Comparison of ENCODE assay signal across 15 cellular contexts in the genomic region with DNA sequence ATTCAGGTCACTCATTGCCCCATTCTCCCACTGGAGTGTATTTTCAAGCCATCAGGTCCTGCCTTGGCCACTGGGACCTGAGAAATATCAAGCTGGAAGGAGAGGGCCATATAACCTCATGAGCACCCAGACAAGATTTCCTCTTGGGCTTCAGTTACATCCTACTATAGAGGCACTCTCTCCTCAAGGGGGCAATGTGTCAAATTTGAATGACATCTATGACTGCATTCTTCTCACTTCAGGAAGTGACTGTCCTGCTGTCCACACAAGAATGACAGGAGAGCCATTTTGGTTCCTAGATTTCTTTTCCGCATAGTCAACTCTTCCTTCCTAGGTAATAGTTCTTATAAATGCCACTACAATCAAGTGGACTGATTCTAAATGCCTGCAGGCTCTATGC.
DNase-seq lines count a peak whose midpoint lies in the region; ATAC-seq, FAIRE-seq and TF ChIP-seq lines count a peak whose summit lies in the region.
"Had no signal": no experiment of that assay in that cellular context is flagged by ENCODE, and none has a peak within 500 bp of the region (broad histone marks: within the 10 kb centered on the region; RNA-seq: fewer than 3 reads in every experiment).

No MANE protein-coding gene starts in this region.

- TF ChIP-seq CTCF in 22Rv1 (IDR thresholded peaks at IDR 0.05) (peak; percentile 8; the same call in 1 of the 2 replicates), ascending aorta (IDR thresholded peaks at IDR 0.05) (no peak), thyroid gland (IDR thresholded peaks at IDR 0.05) (no peak)

- no peak overlapping the region for H3K27ac ChIP-seq in 22Rv1
- H3K27ac ChIP-seq in ascending aorta: no peak overlapping the region
- H3K27ac ChIP-seq in thyroid gland: no peak overlapping the region
- H3K27ac ChIP-seq: esophagus squamous epithelium, heart right ventricle had no signal

- H3K27me3 ChIP-seq in ascending aorta: no peaks in the 10 kb centered on the region
- H3K27me3 ChIP-seq in thyroid gland: no peaks in the 10 kb centered on the region
- H3K27me3 ChIP-seq: esophagus squamous epithelium, heart right ventricle had no signal

- no peaks in the 10 kb centered on the region for H3K9me3 ChIP-seq in ascending aorta
- no peaks in the 10 kb centered on the region for H3K9me3 ChIP-seq in thyroid gland
- H3K9me3 ChIP-seq: esophagus squamous epithelium, heart right ventricle had no signal

- ATAC-seq in HG02798 (IDR thresholded peaks at IDR 0.05; ENCODE audit: poor library complexity, unreplicated experiment): peak; percentile 30
- ATAC-seq: heart right ventricle had no signal

- intact Hi-C loops in ascending aorta (cut with DNase I): no loop called here
- intact Hi-C loops in thyroid gland (cut with DNase I): no loop called here

- no peak for DNase-seq in GM12892 (ENCODE audit: insufficient read length)
- peak; percentile 21 for DNase-seq in SK-MEL-5 (ENCODE audit: low read depth, low spot score)
- DNase-seq in mesenteric fat pad (ENCODE audit: low spot score): no peak
- no peak for DNase-seq in ascending aorta (ENCODE audit: low spot score in 2 of 2)
- no peak for DNase-seq in kidney glomerular epithelial cell (lab: John Stamatoyannopoulos, UW)
- DNase-seq in thyroid gland: no peak
- DNase-seq: activated gamma-delta T cell, esophagus squamous epithelium, heart right ventricle, NCI-H187, NCI-H526, posterior cingulate gyrus had no signal

- H3K4me1 ChIP-seq in ascending aorta (no peaks in the 10 kb centered on the region), thyroid gland (no peaks in the 10 kb centered on the region)

- H3K36me3 ChIP-seq in ascending aorta (no peaks in the 10 kb centered on the region), thyroid gland (no peaks in the 10 kb centered on the region)
- H3K36me3 ChIP-seq: esophagus squamous epithelium, heart right ventricle had no signal

- no peak overlapping the region for H3K4me3 ChIP-seq in ascending aorta
- H3K4me3 ChIP-seq in thyroid gland (replicated peaks in 1 of 3): no peak overlapping the region
- H3K4me3 ChIP-seq: esophagus squamous epithelium, heart right ventricle had no signal

- no peak for TF ChIP-seq POLR2A in GM12892 (IDR thresholded peaks at IDR 0.05; ENCODE audit: low read depth, low read length)
- no peak for TF ChIP-seq POLR2A in thyroid gland (IDR thresholded peaks at IDR 0.05)

- WGBS in thyroid gland, 2 donors: 100% methylated on average over 1 of the region's 1 CpG

- FAIRE-seq in GM12892 (lab: Jason Lieb, UNC): peak; percentile 42
- FAIRE-seq: astrocyte had no signal

- in situ Hi-C loops in SK-MEL-5 (cut with HindIII; ENCODE audit: low pct_unique_long_range_greater_than_20kb, low sequenced_read_pairs): no loop called here
